ENCODE assay signal across 1 cellular context in the genomic region with DNA sequence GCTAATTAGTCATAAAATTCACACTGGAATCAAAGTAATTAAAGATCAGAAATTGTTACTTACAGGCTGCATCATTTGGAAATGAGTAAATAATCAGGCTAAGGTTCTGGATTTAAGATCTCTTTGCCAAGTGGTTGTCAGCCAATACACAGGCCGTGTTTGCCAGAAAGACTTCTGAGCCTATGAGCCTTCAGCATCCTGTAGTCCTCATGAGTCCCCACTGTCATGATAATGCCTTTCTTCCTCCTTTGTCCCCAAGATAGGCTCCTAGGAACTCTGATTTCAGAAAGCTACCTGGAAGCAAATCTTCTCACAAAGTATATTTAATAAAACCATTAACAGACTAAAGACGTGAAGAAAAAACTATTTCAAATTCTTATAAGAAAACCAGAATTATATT.
TF ChIP-seq lines count a peak whose summit lies in the region.

No MANE protein-coding gene starts in this region.

TF ChIP-seq in WTC11, 78 proteins besides CTCF, POLR2A, EP300 and RAD21 (continued from another document):
- TF ChIP-seq ZMAT4 (CRISPR knock-in tag; IDR thresholded peaks at IDR 0.05), result no peak
TF ChIP-seq in WTC11: peak in this region for 0.
